Comparison of ENCODE assay signal across 17 cellular contexts in the genomic region with DNA sequence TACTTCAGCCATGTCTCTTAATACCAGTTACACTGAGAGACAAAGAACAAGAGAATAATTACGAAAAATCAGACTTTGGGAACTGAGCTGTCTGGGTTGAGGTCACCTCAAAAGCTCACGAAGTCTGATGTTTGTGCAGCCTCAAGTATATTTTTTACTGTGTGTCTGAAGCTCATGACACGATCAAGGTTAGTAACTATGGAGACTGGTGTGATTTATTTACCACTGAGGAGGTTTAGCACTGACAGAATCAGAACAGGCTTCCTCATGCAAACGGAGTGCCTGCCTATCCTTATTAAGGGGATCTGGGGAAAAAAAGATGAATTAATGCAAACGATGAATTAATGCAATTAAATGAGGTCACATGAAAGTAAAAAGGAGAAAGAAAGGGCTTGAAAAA.
DNase-seq lines count a peak whose midpoint lies in the region; ATAC-seq and TF ChIP-seq lines count a peak whose summit lies in the region.
"Had no signal": no experiment of that assay in that cellular context is flagged by ENCODE, and none has a peak within 500 bp of the region (broad histone marks: within the 10 kb centered on the region; RNA-seq: fewer than 3 reads in every experiment).

No MANE protein-coding gene starts in this region.

- no peak overlapping the region for H2AK5ac ChIP-seq in mesenchymal stem cell (ENCODE audit: low read length, severe bottlenecking)

- no peaks in the 10 kb centered on the region for H3K4me1 ChIP-seq in body of pancreas
- H3K4me1 ChIP-seq in mesenchymal stem cell (ENCODE audit: control insufficient read depth, insufficient read depth, low read depth, low read length) = peaks cover 4% of the 10 kb centered on the region
- peaks cover 27 to 29% of the 10 kb centered on the region in 2 donors for H3K4me1 ChIP-seq in thyroid gland
- H3K4me1 ChIP-seq: BE2C had no signal

- H4K91ac ChIP-seq in mesenchymal stem cell (ENCODE audit: low read length) = no peak overlapping the region

- no peak overlapping the region for H4K8ac ChIP-seq in mesenchymal stem cell (ENCODE audit: low read length)

- no peak overlapping the region for H3K23ac ChIP-seq in mesenchymal stem cell (ENCODE audit: low read length in 2 of 2)

- no peak overlapping the region for H3K9ac ChIP-seq in mesenchymal stem cell (ENCODE audit: low read length)

- no peaks in the 10 kb centered on the region for H3K79me1 ChIP-seq in mesenchymal stem cell (replicated peaks; ENCODE audit: low read length, poor library complexity, severe bottlenecking)

- H2AFZ ChIP-seq in mesenchymal stem cell (ENCODE audit: low read depth, low read length) = no peak overlapping the region

- H3K14ac ChIP-seq in mesenchymal stem cell (ENCODE audit: low read length in 2 of 2) = no peak overlapping the region

- H3K27ac ChIP-seq in body of pancreas (peak overlapping the region in 1 of 4 donors; percentile 28), mesenchymal stem cell (ENCODE audit: low read length, poor library complexity, severe bottlenecking) (no peak overlapping the region), thyroid gland (peak overlapping the region in 2 of 3 donors; percentile 27 to 47)

- no peak overlapping the region for H3K4me2 ChIP-seq in mesenchymal stem cell (ENCODE audit: low read length, poor library complexity, severe bottlenecking)

- intact Hi-C loops in body of pancreas (cut with DNase I) (no loop called here), thyroid gland (cut with DNase I) (no loop called here)

- no peaks in the 10 kb centered on the region for H3K9me3 Mint-ChIP-seq in activated T-cell treated with anti-CD3 and anti-CD28 coated beads, Interleukin-2, amount 50 U/mL, for 4 hours
- H3K9me3 Mint-ChIP-seq: CD4-positive, alpha-beta T cell had no signal

- H2BK15ac ChIP-seq in mesenchymal stem cell (ENCODE audit: low read depth, poor library complexity, severe bottlenecking) = no peak overlapping the region

- no peaks in the 10 kb centered on the region for H3K27me3 ChIP-seq in body of pancreas
- no peaks in the 10 kb centered on the region for H3K27me3 ChIP-seq in mesenchymal stem cell (ENCODE audit: control insufficient read depth in 1 of 2, insufficient read depth in 1 of 2, low read length in 2 of 2)
- no peaks in the 10 kb centered on the region for H3K27me3 ChIP-seq in thyroid gland
- H3K27me3 ChIP-seq: BE2C had no signal

- H3K4me3 ChIP-seq in body of pancreas (no peak overlapping the region), mesenchymal stem cell (ENCODE audit: insufficient read depth in 1 of 2, low read depth in 1 of 2, low read length in 2 of 2) (no peak overlapping the region), thyroid gland (replicated peaks in 1 of 3) (no peak overlapping the region)

- peaks cover 7% of the 10 kb centered on the region for H3K4me1 Mint-ChIP-seq in activated T-cell treated with anti-CD3 and anti-CD28 coated beads, Interleukin-2, amount 50 U/mL, for 4 hours (ENCODE audit: low read depth)

- no peaks in the 10 kb centered on the region for H3K36me3 Mint-ChIP-seq in activated T-cell treated with anti-CD3 and anti-CD28 coated beads, Interleukin-2, amount 50 U/mL, for 4 hours (ENCODE audit: insufficient read depth)

- no peak overlapping the region for H2BK5ac ChIP-seq in mesenchymal stem cell (ENCODE audit: low read depth, low read length, poor library complexity, severe bottlenecking)

- no peak overlapping the region for H3K4ac ChIP-seq in mesenchymal stem cell (ENCODE audit: low read depth in 1 of 2, low read length in 2 of 2)

- WGBS in body of pancreas, 2 donors = 46 to 55% methylated on average over 5 of the region's 5 CpGs
- 52% methylated on average over 5 of the region's 5 CpGs for WGBS in mesenchymal stem cell
- 81 to 86% methylated on average over 5 of the region's 5 CpGs for WGBS in thyroid gland, 2 donors

- ATAC-seq in body of pancreas (peak; percentile 47), HG02588 (IDR thresholded peaks at IDR 0.05; ENCODE audit: unreplicated experiment) (no peak)
- no peak for ATAC-seq in activated T-cell treated with anti-CD3 and anti-CD28 coated beads, Interleukin-2, amount 50 U/mL, for 4 hours
- ATAC-seq: Panc1, Right ventricle myocardium inferior had no signal

- peak; percentile 34 for DNase-seq in M059J (ENCODE audit: low read depth)
- no peak for DNase-seq in body of pancreas
- DNase-seq in mesenchymal stem cell = peak; percentile 60
- no peak for DNase-seq in thyroid gland
- no peak for DNase-seq in activated CD4-positive, alpha-beta T cell treated with anti-CD3 and anti-CD28 coated beads, Interleukin-2, amount 50 U/mL, for 48 hours
- DNase-seq in activated T-cell treated with anti-CD3 and anti-CD28 coated beads, Interleukin-2, amount 50 U/mL, for 4 hours = no peak
- DNase-seq: BE2C; CD4-positive, alpha-beta T cell; DMS79; H7; NCI-H1417 treated with DMSO at 0.1 percent for 48 hours; NCI-H1930; NCI-H2171; NCI-H446 had no signal

- no peak overlapping the region for H2BK120ac ChIP-seq in mesenchymal stem cell (ENCODE audit: low read depth, low read length)

- H3K27me3 Mint-ChIP-seq in activated T-cell treated with anti-CD3 and anti-CD28 coated beads, Interleukin-2, amount 50 U/mL, for 4 hours (ENCODE audit: low read depth) = no peaks in the 10 kb centered on the region
- H3K27me3 Mint-ChIP-seq: CD4-positive, alpha-beta T cell had no signal

- peak overlapping the region in 1 of 2 experiments; percentile 19 for H3K18ac ChIP-seq in mesenchymal stem cell (ENCODE audit: low read depth in 1 of 2, low read length in 2 of 2)

- H3K9me3 ChIP-seq in body of pancreas (no peaks in the 10 kb centered on the region), mesenchymal stem cell (ENCODE audit: control insufficient read depth, low read length) (no peaks in the 10 kb centered on the region), thyroid gland (no peaks in the 10 kb centered on the region)
- H3K9me3 ChIP-seq: BE2C had no signal

- no peaks in the 10 kb centered on the region for H3K36me3 ChIP-seq in body of pancreas (replicated peaks in 1 of 2; ENCODE audit: insufficient read depth in 1 of 2, low read depth in 2 of 2)
- H3K36me3 ChIP-seq in mesenchymal stem cell (ENCODE audit: control insufficient read depth in 1 of 2, insufficient read depth in 2 of 2, low read depth in 1 of 2, low read length in 2 of 2) = no peaks in the 10 kb centered on the region
- H3K36me3 ChIP-seq in thyroid gland = no peaks in the 10 kb centered on the region
- H3K36me3 ChIP-seq: BE2C had no signal

- no peak overlapping the region for H2BK12ac ChIP-seq in mesenchymal stem cell (ENCODE audit: low read length in 2 of 2)

- TF ChIP-seq CTCF in body of pancreas (IDR thresholded peaks at IDR 0.05) (no peak), thyroid gland (IDR thresholded peaks at IDR 0.05) (no peak)

- H3K4me3 Mint-ChIP-seq in activated T-cell treated with anti-CD3 and anti-CD28 coated beads, Interleukin-2, amount 50 U/mL, for 4 hours = no peak overlapping the region
- H3K4me3 Mint-ChIP-seq: CD4-positive, alpha-beta T cell had no signal

- TF ChIP-seq POLR2A in body of pancreas (IDR thresholded peaks at IDR 0.05) (no peak), thyroid gland (IDR thresholded peaks at IDR 0.05) (no peak)

Comparison
In these comparisons a context has a peak if more than half of its experiments do, and no peak if none do; other contexts are left out.
1. DNase-seq: peak in M059J (single experiment) and mesenchymal stem cell (single experiment); none in body of pancreas (0 of 4), thyroid gland (0 of 2), activated CD4-positive, alpha-beta T cell treated with anti-CD3 and anti-CD28 coated beads, Interleukin-2, amount 50 U/mL, for 48 hours (0 of 2) and activated T-cell treated with anti-CD3 and anti-CD28 coated beads, Interleukin-2, amount 50 U/mL, for 4 hours (single experiment).